In genomic region chr1:61301824-61302652, GRCh38 we compare ENCODE assay signal across 9 cellular contexts.
DNase-seq lines count a peak whose midpoint lies in the region.
"Had no signal": no experiment of that assay in that cellular context is flagged by ENCODE, and none has a peak within 500 bp of the region (broad histone marks: within the 10 kb centered on the region; RNA-seq: fewer than 3 reads in every experiment).

No MANE protein-coding gene starts in this region.

- no peaks in the 10 kb centered on the region for H3K36me3 ChIP-seq in iPS-18a (ENCODE audit: control insufficient read depth, low read depth, low read length)
- no peaks in the 10 kb centered on the region for H3K36me3 ChIP-seq in urinary bladder (ENCODE audit: insufficient read depth)

- H3K9ac ChIP-seq in iPS-18a (ENCODE audit: low read length), result no peak overlapping the region

- H3K27ac Mint-ChIP-seq in activated T-helper 2 cell treated with anti-CD3 and anti-CD28 coated beads, Interferon-gamma antibody, Interleukin-2, Interleukin-4, amounts not matched to agents 10 μg/mL and 5 μg/mL and 100 μg/mL, durations not matched to agents 14 hours and 24 hours and 36 hours, result peak overlapping the region; percentile 54

- intact Hi-C loops in activated T-helper 2 cell treated with anti-CD3 and anti-CD28 coated beads, Interferon-gamma antibody, Interleukin-2, Interleukin-4, amounts not matched to agents 10 μg/mL and 5 μg/mL and 100 μg/mL, durations not matched to agents 14 hours and 24 hours and 36 hours (cut with micrococcal nuclease), result loop anchor here (2.0 kb wide), 1 partner anchor 31 kb away; no protein-coding TSS in a partner anchor

- H3K9me3 Mint-ChIP-seq in activated T-helper 2 cell treated with anti-CD3 and anti-CD28 coated beads, Interferon-gamma antibody, Interleukin-2, Interleukin-4, amounts not matched to agents 10 μg/mL and 5 μg/mL and 100 μg/mL, durations not matched to agents 14 hours and 24 hours and 36 hours, result no peaks in the 10 kb centered on the region

- H3K4me1 ChIP-seq in iPS-18a (ENCODE audit: control insufficient read depth, low read depth, low read length), result peaks cover 24% of the 10 kb centered on the region
- no peaks in the 10 kb centered on the region for H3K4me1 ChIP-seq in urinary bladder (ENCODE audit: insufficient read depth)

- H3K4me1 Mint-ChIP-seq in activated T-helper 2 cell treated with anti-CD3 and anti-CD28 coated beads, Interferon-gamma antibody, Interleukin-2, Interleukin-4, amounts not matched to agents 10 μg/mL and 5 μg/mL and 100 μg/mL, durations not matched to agents 14 hours and 24 hours and 36 hours (ENCODE audit: low read depth), result peaks cover 17% of the 10 kb centered on the region

- H3K4me3 Mint-ChIP-seq in activated T-helper 2 cell treated with anti-CD3 and anti-CD28 coated beads, Interferon-gamma antibody, Interleukin-2, Interleukin-4, amounts not matched to agents 10 μg/mL and 5 μg/mL and 100 μg/mL, durations not matched to agents 14 hours and 24 hours and 36 hours (ENCODE audit: low read depth), result no peak overlapping the region

- no peak overlapping the region for H3K4me3 ChIP-seq in iPS-18a (ENCODE audit: low read length)
- H3K4me3 ChIP-seq in urinary bladder (ENCODE audit: low read depth, low read length), result no peak overlapping the region

- DNase-seq in stimulated activated CD4-positive, alpha-beta T cell treated with anti-CD3 and anti-CD28 coated beads, Interleukin-1b, Interleukin-23, amount 100 ng/mL, for 48 hours, result peak; percentile 31
- DNase-seq in stimulated activated CD4-positive, alpha-beta T cell treated with anti-CD3 and anti-CD28 coated beads, Interleukin-2, amount 100 ng/mL, for 24 hours, result no peak
- no peak for DNase-seq in activated T-helper 2 cell treated with anti-CD3 and anti-CD28 coated beads, Interferon-gamma antibody, Interleukin-2, Interleukin-4, amounts not matched to agents 10 μg/mL and 5 μg/mL and 100 μg/mL, durations not matched to agents 14 hours and 24 hours and 36 hours (ENCODE audit: low spot score)
- no peak for DNase-seq in DMS114 treated with DMSO at 0.1 percent for 48 hours (lab: John Stamatoyannopoulos, UW; ENCODE audit: unreplicated experiment)
- DNase-seq in occipital lobe (lab: John Stamatoyannopoulos, UW), result no peak
- DNase-seq in NCI-H2107 treated with DMSO at 0.1 percent for 48 hours (lab: John Stamatoyannopoulos, UW; ENCODE audit: unreplicated experiment), result no peak
- DNase-seq: DMS53 had no signal

- H3K9me3 ChIP-seq in iPS-18a (ENCODE audit: control insufficient read depth, low read depth, low read length), result no peaks in the 10 kb centered on the region

- peaks cover 17% of the 10 kb centered on the region for H3K27me3 Mint-ChIP-seq in activated T-helper 2 cell treated with anti-CD3 and anti-CD28 coated beads, Interferon-gamma antibody, Interleukin-2, Interleukin-4, amounts not matched to agents 10 μg/mL and 5 μg/mL and 100 μg/mL, durations not matched to agents 14 hours and 24 hours and 36 hours (ENCODE audit: low read depth)

- 63% methylated on average over 4 of the region's 4 CpGs for WGBS in urinary bladder

- H3K27me3 ChIP-seq in iPS-18a (ENCODE audit: control insufficient read depth, insufficient read depth, low read length), result no peaks in the 10 kb centered on the region

- H3K36me3 Mint-ChIP-seq in activated T-helper 2 cell treated with anti-CD3 and anti-CD28 coated beads, Interferon-gamma antibody, Interleukin-2, Interleukin-4, amounts not matched to agents 10 μg/mL and 5 μg/mL and 100 μg/mL, durations not matched to agents 14 hours and 24 hours and 36 hours (ENCODE audit: low read depth), result no peaks in the 10 kb centered on the region

- H3K27ac ChIP-seq in iPS-18a (ENCODE audit: low read length), result peak overlapping the region; percentile 3
- H3K27ac ChIP-seq in urinary bladder (ENCODE audit: low read depth), result peak overlapping the region; percentile 3
